In the genomic region with DNA sequence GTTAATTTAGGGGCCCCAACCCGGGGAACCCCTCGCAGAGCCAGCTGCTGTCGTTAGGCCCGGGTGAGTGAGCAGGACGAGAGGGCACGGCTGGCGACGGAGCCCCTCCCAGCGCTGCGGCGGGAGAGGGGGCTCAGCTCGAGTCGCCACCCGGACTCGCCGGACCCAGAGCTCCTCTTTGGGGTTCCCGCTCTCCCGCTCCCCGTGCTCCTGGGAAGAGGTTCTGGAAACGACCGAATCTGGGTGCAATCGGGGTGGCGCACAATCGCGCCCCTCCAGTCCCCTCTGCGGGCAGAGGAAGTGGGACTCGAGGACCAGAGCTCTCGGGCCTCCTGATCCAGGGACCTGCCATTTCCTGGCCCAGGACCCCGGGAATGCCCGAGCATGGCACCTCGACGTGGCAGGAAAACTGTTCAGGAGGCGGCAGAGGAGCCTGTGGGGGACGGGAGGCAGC, we compare ENCODE assay signal across 1 cellular context.
A peak's percentile ranks its signal among the peaks of the same experiment; 100 is the strongest.
TF ChIP-seq lines count a peak whose summit lies in the region.

No MANE protein-coding gene starts in this region.

TF ChIP-seq in GM12878, 131 proteins besides CTCF, POLR2A, EP300 and RAD21:
- 0 out of 2 replicates have a peak, but pooled peaks have one; percentile 9 for TF ChIP-seq SPI1 (IDR thresholded peaks at IDR 0.05; ENCODE audit: borderline replicate concordance, insufficient read depth, low read depth, low read length)
- TF ChIP-seq BCLAF1 (IDR thresholded peaks at IDR 0.05), result no peak
- no peak for TF ChIP-seq BCL11A (IDR thresholded peaks at IDR 0.05; ENCODE audit: low read depth, low read length)
- TF ChIP-seq DPF2 (IDR thresholded peaks at IDR 0.05), result no peak
- no peak for TF ChIP-seq SP1 (IDR thresholded peaks at IDR 0.05; ENCODE audit: low read depth, low read length)
- no peak for TF ChIP-seq TAF1 (IDR thresholded peaks at IDR 0.05; ENCODE audit: borderline replicate concordance, low read depth, low read length)
- no peak for TF ChIP-seq ZBTB33 (IDR thresholded peaks at IDR 0.05)
- no peak for TF ChIP-seq ESRRA (IDR thresholded peaks at IDR 0.05; ENCODE audit: low read length)
